ENCODE assay signal across 1 cellular context in genomic region chr17:82087961-82088837, GRCh38.
TF ChIP-seq lines count a peak whose summit lies in the region.

No MANE protein-coding gene starts in this region.

TF ChIP-seq in HepG2, 621 proteins besides CTCF, POLR2A, EP300 and RAD21:
- TF ChIP-seq E2F5 (CRISPR knock-in tag; conservative IDR thresholded peaks at IDR 0.05) (no peak), TCF7 (IDR thresholded peaks at IDR 0.05; ENCODE audit: low read depth) (no peak), RBFOX2 (IDR thresholded peaks at IDR 0.05; ENCODE audit: low read depth, low read length) (peak; percentile 44), XBP1 (CRISPR knock-in tag; IDR thresholded peaks at IDR 0.05) (no peak), HNRNPL (IDR thresholded peaks at IDR 0.05; ENCODE audit: low read depth, low read length) (0 out of 2 replicates have a peak, but pooled peaks have one; percentile 40), ZUFSP (CRISPR knock-in tag; IDR thresholded peaks at IDR 0.05; ENCODE audit: borderline replicate concordance) (no peak), SOX5 (CRISPR knock-in tag; IDR thresholded peaks at IDR 0.05; ENCODE audit: borderline replicate concordance) (no peak), SMAD1 (CRISPR knock-in tag; IDR thresholded peaks at IDR 0.05; ENCODE audit: borderline replicate concordance, low read depth) (no peak), CHCHD3 (CRISPR knock-in tag; IDR thresholded peaks at IDR 0.05) (no peak), ZNF841 (CRISPR knock-in tag; IDR thresholded peaks at IDR 0.05; ENCODE audit: borderline replicate concordance) (no peak), ZNF687 (CRISPR knock-in tag; IDR thresholded peaks at IDR 0.05) (peak; percentile 15; the same call in 1 of the 2 replicates), ZNF567 (CRISPR knock-in tag; IDR thresholded peaks at IDR 0.05; ENCODE audit: borderline replicate concordance) (no peak), IKZF5 (CRISPR knock-in tag; IDR thresholded peaks at IDR 0.05) (no peak), AGO2 (optimal IDR thresholded peaks at IDR 0.05; ENCODE audit: low read depth, low read length) (peak; percentile 60), MYPOP (CRISPR knock-in tag; IDR thresholded peaks at IDR 0.05) (no peak), ZMAT5 (CRISPR knock-in tag; IDR thresholded peaks at IDR 0.05; ENCODE audit: borderline replicate concordance, low read depth) (no peak), ZSCAN25 (CRISPR knock-in tag; IDR thresholded peaks at IDR 0.05) (no peak), PTBP1 (IDR thresholded peaks at IDR 0.05; ENCODE audit: low read depth, low read length, poor library complexity, severe bottlenecking) (no peak), RBM22 (optimal IDR thresholded peaks at IDR 0.05; ENCODE audit: low read length) (peak; percentile 8), TOE1 (CRISPR knock-in tag; IDR thresholded peaks at IDR 0.05) (no peak), ZNF225 (CRISPR knock-in tag; IDR thresholded peaks at IDR 0.05) (no peak), PRDM10 (CRISPR knock-in tag; IDR thresholded peaks at IDR 0.05; ENCODE audit: low read depth) (no peak), NR2F6 (IDR thresholded peaks at IDR 0.05) (no peak), NR2F6 (CRISPR knock-in tag; IDR thresholded peaks at IDR 0.05) (no peak), HNF1A (IDR thresholded peaks at IDR 0.05; ENCODE audit: low read depth) (no peak), HNF1A (CRISPR knock-in tag; IDR thresholded peaks at IDR 0.05; ENCODE audit: borderline replicate concordance) (no peak), JUNB (CRISPR knock-in tag; IDR thresholded peaks at IDR 0.05; ENCODE audit: borderline replicate concordance) (no peak), GRHL1 (CRISPR knock-in tag; conservative IDR thresholded peaks at IDR 0.05) (no peak), SKIL (CRISPR knock-in tag; IDR thresholded peaks at IDR 0.05; ENCODE audit: borderline replicate concordance) (no peak), ZNF432 (CRISPR knock-in tag; IDR thresholded peaks at IDR 0.05; ENCODE audit: borderline replicate concordance) (no peak), NCOA1 (CRISPR knock-in tag; IDR thresholded peaks at IDR 0.05) (no peak), BORCS8-MEF2B (CRISPR knock-in tag; IDR thresholded peaks at IDR 0.05) (0 out of 2 replicates have a peak, but pooled peaks have one; percentile 17), POLR2AphosphoS5 (IDR thresholded peaks at IDR 0.05; ENCODE audit: low read depth, low read length) (0 out of 2 replicates have a peak, but pooled peaks have one; percentile 29)
